18 cellular contexts compared by ENCODE assay signal in the genomic region with DNA sequence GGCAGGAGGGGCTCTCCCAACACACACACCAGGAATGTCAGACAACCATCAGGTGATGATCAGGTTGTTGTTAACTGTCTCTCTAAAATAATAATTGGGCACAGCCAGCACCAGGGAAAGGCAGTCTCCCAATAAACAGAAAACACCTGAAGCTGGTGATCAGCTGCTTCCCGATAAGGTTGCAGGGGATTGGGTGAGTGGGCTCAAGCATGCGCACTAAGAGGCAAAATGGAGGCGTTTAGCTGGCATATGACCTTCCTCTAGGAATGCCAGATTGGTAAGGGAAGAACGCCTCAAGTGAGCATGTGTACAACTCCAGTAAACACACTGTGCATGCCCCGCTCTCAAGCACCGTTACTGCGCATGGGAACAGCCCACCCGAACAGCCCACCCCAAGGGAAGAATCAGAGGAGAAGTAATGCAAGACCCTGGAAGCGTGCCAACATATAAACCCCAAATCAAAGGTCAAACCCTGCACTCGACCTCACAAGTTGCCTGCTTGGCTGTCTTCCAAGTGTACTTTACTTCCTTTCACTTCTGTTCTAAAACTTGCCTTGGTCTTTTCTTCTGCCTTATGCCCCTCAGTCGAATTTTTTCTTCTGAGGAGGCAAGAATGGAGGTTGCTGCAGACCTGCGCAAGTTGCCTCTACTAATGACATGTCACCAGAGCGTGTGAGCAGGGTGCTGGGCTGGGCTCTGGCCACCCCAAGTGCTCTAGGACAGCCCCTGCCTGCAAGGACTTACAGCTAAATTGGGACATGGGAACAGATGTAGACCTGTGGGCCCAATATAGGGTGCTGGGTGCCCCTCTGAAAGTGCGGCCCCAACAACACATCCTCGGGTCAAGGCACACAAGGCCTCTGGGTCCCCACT.
A peak's percentile ranks its signal among the peaks of the same experiment; 100 is the strongest.
DNase-seq lines count a peak whose midpoint lies in the region; ATAC-seq, FAIRE-seq and TF ChIP-seq lines count a peak whose summit lies in the region.
"Had no signal": no experiment of that assay in that cellular context is flagged by ENCODE, and none has a peak within 500 bp of the region (broad histone marks: within the 10 kb centered on the region; RNA-seq: fewer than 3 reads in every experiment).

No MANE protein-coding gene starts in this region.

- H3K4me3 ChIP-seq in WERI-Rb-1 (ENCODE audit: low read depth, low read length), result no peak overlapping the region
- H3K4me3 ChIP-seq: GM12878, pancreas, spleen had no signal

- no peaks in the 10 kb centered on the region for H3K27me3 Mint-ChIP-seq in type B pancreatic cell

- no peaks in the 10 kb centered on the region for H3K36me3 Mint-ChIP-seq in type B pancreatic cell

- no peak overlapping the region for H3K27ac ChIP-seq in WERI-Rb-1
- H3K27ac ChIP-seq: pancreas, spleen had no signal

- TF ChIP-seq CTCF in type B pancreatic cell (conservative IDR thresholded peaks at IDR 0.05) (no peak), WERI-Rb-1 (IDR thresholded peaks at IDR 0.05; ENCODE audit: low read depth, low read length) (no peak)

- no peaks in the 10 kb centered on the region for H3K27me3 ChIP-seq in WERI-Rb-1 (ENCODE audit: insufficient read depth, low read depth, severe bottlenecking)
- H3K27me3 ChIP-seq: pancreas, spleen had no signal

- peak; percentile 59 for DNase-seq in activated CD8-positive, alpha-beta memory T cell treated with anti-CD3 and anti-CD28 coated beads for 24 hours
- no peak for DNase-seq in activated CD8-positive, alpha-beta memory T cell treated with anti-CD3 and anti-CD28 coated beads, Interleukin-2, amount 50 U/mL, for 4 hours
- peak; percentile 43 for DNase-seq in OCI-M1 (lab: John Stamatoyannopoulos, UW)
- peak; percentile 11 for DNase-seq in left kidney (ENCODE audit: low read depth, low spot score)
- no peak for DNase-seq in type B pancreatic cell (ENCODE audit: extremely low spot score, unreplicated experiment)
- DNase-seq in RCC 7860 (ENCODE audit: low spot score), result no peak
- no peak for DNase-seq in WERI-Rb-1
- DNase-seq: activated naive CD4-positive, alpha-beta T cell treated with Interleukin-2 at 50 U/mL for 16 hours; EL; mesendoderm; NCI-H1436; pancreas; spleen had no signal

- no peaks in the 10 kb centered on the region for H3K9me3 ChIP-seq in WERI-Rb-1 (ENCODE audit: severe bottlenecking)
- H3K9me3 ChIP-seq: pancreas, spleen had no signal

- H3K4me3 Mint-ChIP-seq in type B pancreatic cell, result no peak overlapping the region

- H3K36me3 ChIP-seq in WERI-Rb-1, result no peaks in the 10 kb centered on the region
- H3K36me3 ChIP-seq: pancreas, spleen had no signal

- FAIRE-seq in RCC 7860 (lab: Jason Lieb, UNC), result no peak
- FAIRE-seq: bronchial epithelial cell, frontal cortex, GM12878, pancreas had no signal

- no peak for ATAC-seq in GM21515 (IDR thresholded peaks at IDR 0.05; ENCODE audit: unreplicated experiment)
- ATAC-seq: GM12878, Right ventricle myocardium inferior had no signal

- no peaks in the 10 kb centered on the region for H3K9me3 Mint-ChIP-seq in type B pancreatic cell

- peaks cover 53% of the 10 kb centered on the region for H3K4me1 Mint-ChIP-seq in type B pancreatic cell (ENCODE audit: unreplicated experiment)

- H3K27ac Mint-ChIP-seq in type B pancreatic cell, result peak overlapping the region; percentile 51

Comparison
In these comparisons a context has a peak if more than half of its experiments do, and no peak if none do; other contexts are left out.
1. DNase-seq: peak in activated CD8-positive, alpha-beta memory T cell treated with anti-CD3 and anti-CD28 coated beads for 24 hours (single experiment), OCI-M1 (single experiment) and left kidney (single experiment); none in activated CD8-positive, alpha-beta memory T cell treated with anti-CD3 and anti-CD28 coated beads, Interleukin-2, amount 50 U/mL, for 4 hours (single experiment), type B pancreatic cell (single experiment), RCC 7860 (single experiment) and WERI-Rb-1 (single experiment).